In the genomic region with DNA sequence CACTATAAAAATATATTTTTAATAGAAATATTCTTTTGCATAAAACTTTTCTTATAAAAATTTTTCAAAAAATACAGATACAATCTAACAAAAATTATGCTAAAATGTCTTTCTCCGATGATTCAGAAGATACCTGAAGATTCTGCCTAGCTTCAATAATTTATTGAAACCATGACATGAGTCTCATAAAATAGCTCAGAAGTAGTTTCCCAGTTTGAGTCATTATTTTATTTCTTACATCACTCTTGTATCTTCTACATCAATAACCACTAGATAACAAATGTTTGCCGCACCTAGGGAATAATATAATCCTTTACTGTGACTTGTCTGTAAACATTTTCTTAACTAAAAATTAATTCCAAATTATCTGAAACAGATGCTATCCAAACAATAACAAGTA, we compare ENCODE assay signal across 21 cellular contexts.
DNase-seq lines count a peak whose midpoint lies in the region; ATAC-seq, FAIRE-seq and TF ChIP-seq lines count a peak whose summit lies in the region.
"Had no signal": no experiment of that assay in that cellular context is flagged by ENCODE, and none has a peak within 500 bp of the region (broad histone marks: within the 10 kb centered on the region; RNA-seq: fewer than 3 reads in every experiment).

No MANE protein-coding gene starts in this region.

- peaks cover 56% of the 10 kb centered on the region for H3K36me3 Mint-ChIP-seq in activated T-helper 17 cell treated with anti-CD3 and anti-CD28 coated beads, Interleukin-2, amount 50 U/mL, for 72 hours (ENCODE audit: low read depth)
- H3K36me3 Mint-ChIP-seq in stimulated activated memory B cell treated with anti-CD40 and anti-IgM and Interleukin-4, amounts not matched to agents 10 μg/mL and 1 μg/mL and 100 μg/mL, for 72 hours, result peaks cover 53% of the 10 kb centered on the region

- H3K4me1 Mint-ChIP-seq in activated T-helper 17 cell treated with anti-CD3 and anti-CD28 coated beads, Interleukin-2, amount 50 U/mL, for 72 hours, result no peaks in the 10 kb centered on the region
- peaks cover 61% of the 10 kb centered on the region for H3K4me1 Mint-ChIP-seq in stimulated activated memory B cell treated with anti-CD40 and anti-IgM and Interleukin-4, amounts not matched to agents 10 μg/mL and 1 μg/mL and 100 μg/mL, for 72 hours

- intact Hi-C loops in kidney (cut with DNase I), result no loop called here

- FAIRE-seq in G401.6 (lab: Jason Lieb, UNC) (peak; percentile 49), kidney (lab: Jason Lieb, UNC) (peak; percentile 76)
- FAIRE-seq: A204.1, GM18507, HTR-8/SVneo had no signal

- no peak overlapping the region for H3K9ac ChIP-seq in kidney (ENCODE audit: low read length in 2 of 2)

- H3K27me3 Mint-ChIP-seq in activated T-helper 17 cell treated with anti-CD3 and anti-CD28 coated beads, Interleukin-2, amount 50 U/mL, for 72 hours, result no peaks in the 10 kb centered on the region
- no peaks in the 10 kb centered on the region for H3K27me3 Mint-ChIP-seq in stimulated activated memory B cell treated with anti-CD40 and anti-IgM and Interleukin-4, amounts not matched to agents 10 μg/mL and 1 μg/mL and 100 μg/mL, for 72 hours
- H3K27me3 Mint-ChIP-seq: CD4-positive, CD25-positive, alpha-beta regulatory T cell; CD8-positive, alpha-beta memory T cell had no signal

- DNase-seq in kidney (no peak), UCSD-AML1 (lab: John Stamatoyannopoulos, UW; ENCODE audit: unreplicated experiment) (no peak), GM03348 (ENCODE audit: low spot score) (no peak)
- DNase-seq: ACHN; BE2C; C1 segment of cervical spinal cord; CD4-positive, CD25-positive, alpha-beta regulatory T cell; CD8-positive, alpha-beta memory T cell; COR-L47; GOT3; H7; HFFc6; IMR-90; KBM-7 had no signal

- no peaks in the 10 kb centered on the region for H3K4me1 ChIP-seq in kidney (ENCODE audit: control insufficient read depth in 1 of 2, insufficient read depth in 1 of 2, low read depth in 1 of 2, low read length in 2 of 2)
- H3K4me1 ChIP-seq: BE2C had no signal

- H3K4me3 Mint-ChIP-seq in activated T-helper 17 cell treated with anti-CD3 and anti-CD28 coated beads, Interleukin-2, amount 50 U/mL, for 72 hours, result no peak overlapping the region
- no peak overlapping the region for H3K4me3 Mint-ChIP-seq in stimulated activated memory B cell treated with anti-CD40 and anti-IgM and Interleukin-4, amounts not matched to agents 10 μg/mL and 1 μg/mL and 100 μg/mL, for 72 hours
- H3K4me3 Mint-ChIP-seq: CD4-positive, CD25-positive, alpha-beta regulatory T cell; CD8-positive, alpha-beta memory T cell; HFFc6 had no signal

- H3K9me3 Mint-ChIP-seq in activated T-helper 17 cell treated with anti-CD3 and anti-CD28 coated beads, Interleukin-2, amount 50 U/mL, for 72 hours, result no peaks in the 10 kb centered on the region
- peaks cover under 1% of the 10 kb centered on the region for H3K9me3 Mint-ChIP-seq in stimulated activated memory B cell treated with anti-CD40 and anti-IgM and Interleukin-4, amounts not matched to agents 10 μg/mL and 1 μg/mL and 100 μg/mL, for 72 hours
- H3K9me3 Mint-ChIP-seq: CD4-positive, CD25-positive, alpha-beta regulatory T cell; HFFc6 had no signal

- TF ChIP-seq CTCF in kidney (IDR thresholded peaks at IDR 0.05; ENCODE audit: borderline replicate concordance, extremely low read depth, insufficient read depth), result no peak

- H3K27ac ChIP-seq in kidney (ENCODE audit: low read depth in 2 of 2, low read length in 2 of 2), result no peak overlapping the region

- no peak overlapping the region for H3K4me3 ChIP-seq in kidney (ENCODE audit: low read length in 2 of 2)

- peak; percentile 38 for ATAC-seq in activated T-helper 17 cell treated with anti-CD3 and anti-CD28 coated beads, Interleukin-2, amount 50 U/mL, for 72 hours (replicated peaks)
- no peak for ATAC-seq in stimulated activated memory B cell treated with anti-CD40 and anti-IgM and Interleukin-4, amounts not matched to agents 10 μg/mL and 1 μg/mL and 100 μg/mL, for 72 hours
- ATAC-seq: HCT116 had no signal

- H3K9me3 ChIP-seq in kidney (ENCODE audit: control insufficient read depth in 1 of 2, low read length in 2 of 2), result no peaks in the 10 kb centered on the region
- H3K9me3 ChIP-seq: BE2C had no signal

- H3K27ac Mint-ChIP-seq in activated T-helper 17 cell treated with anti-CD3 and anti-CD28 coated beads, Interleukin-2, amount 50 U/mL, for 72 hours, result no peak overlapping the region
- H3K27ac Mint-ChIP-seq in stimulated activated memory B cell treated with anti-CD40 and anti-IgM and Interleukin-4, amounts not matched to agents 10 μg/mL and 1 μg/mL and 100 μg/mL, for 72 hours, result no peak overlapping the region
- H3K27ac Mint-ChIP-seq: CD4-positive, CD25-positive, alpha-beta regulatory T cell; CD8-positive, alpha-beta memory T cell; HFFc6 had no signal

- H3K36me3 ChIP-seq in kidney (ENCODE audit: control insufficient read depth in 1 of 2, insufficient read depth in 2 of 2, low read length in 2 of 2), result peaks cover 0 to 4% of the 10 kb centered on the region in 2 donors
